In genomic region chr2:159792036-159792435, GRCh38 we compare ENCODE assay signal across 21 cellular contexts.
"Had no signal": no experiment of that assay in that cellular context is flagged by ENCODE, and none has a peak within 500 bp of the region (broad histone marks: within the 10 kb centered on the region; RNA-seq: fewer than 3 reads in every experiment).

No MANE protein-coding gene starts in this region.

- H3K9me3 Mint-ChIP-seq: naive thymus-derived CD4-positive, alpha-beta T cell; neural crest cell had no signal

- H3K27ac Mint-ChIP-seq: naive thymus-derived CD4-positive, alpha-beta T cell had no signal

- H3K9me3 ChIP-seq: esophagus squamous epithelium, gastroesophageal sphincter, ovary, right atrium auricular region, sigmoid colon, thoracic aorta, transverse colon had no signal

- H3K27me3 ChIP-seq: esophagus squamous epithelium, gastroesophageal sphincter, ovary, right atrium auricular region, sigmoid colon, transverse colon had no signal

- ATAC-seq: gastroesophageal sphincter; left lobe of liver; naive thymus-derived CD4-positive, alpha-beta T cell had no signal

- H3K36me3 ChIP-seq: esophagus squamous epithelium, gastroesophageal sphincter, ovary, right atrium auricular region, sigmoid colon, thoracic aorta, transverse colon had no signal

- DNase-seq: dermis blood vessel endothelial cell; esophagus squamous epithelium; foreskin fibroblast; glutamatergic neuron; islet precursor cell; mammary epithelial cell; naive thymus-derived CD4-positive, alpha-beta T cell; nucleus accumbens; ovary; sigmoid colon; stimulated activated CD4-positive, alpha-beta T cell treated with anti-CD3 and anti-CD28 coated beads, Interleukin-2, amount 100 ng/mL, for 24 hours; stimulated activated CD4-positive, alpha-beta T cell treated with anti-CD3 and anti-CD28 coated beads, Interleukin-4, amount 100 ng/mL, for 4 hours; stimulated activated naive CD4-positive, alpha-beta T cell treated with Interleukin-2 at 50 U/mL for 16 hours; transverse colon had no signal

- FAIRE-seq: colon had no signal

- H3K4me3 ChIP-seq: esophagus squamous epithelium, gastroesophageal sphincter, ovary, right atrium auricular region, sigmoid colon, skin epidermis, thoracic aorta, transverse colon had no signal

- H3K4me3 Mint-ChIP-seq: naive thymus-derived CD4-positive, alpha-beta T cell; neural crest cell had no signal

- H3K27ac ChIP-seq: esophagus squamous epithelium, gastroesophageal sphincter, ovary, right atrium auricular region, sigmoid colon, skin epidermis, thoracic aorta had no signal
